ENCODE assay signal across 8 cellular contexts in genomic region chr9:128690684-128691034, GRCh38. TPM values are rescaled to one million over a fixed set of nuclear protein-coding genes. Genes with fewer than 3 reads are reported as not detected.
A peak's percentile ranks its signal among the peaks of the same experiment; 100 is the strongest.
DNase-seq lines count a peak whose midpoint lies in the region; ATAC-seq, FAIRE-seq and TF ChIP-seq lines count a peak whose summit lies in the region.

No MANE protein-coding gene starts in this region.

- peak overlapping the region; percentile 97 for H3K27ac Mint-ChIP-seq in activated naive CD4-positive, alpha-beta T cell treated with anti-CD3 and anti-CD28 coated beads, Interleukin-2, amount 10 ng/mL, durations not matched to agents 7 days and 5 days

- FAIRE-seq in K562 (lab: Jason Lieb, UNC), result no peak

- H3K4me3 ChIP-seq in K562, result peak overlapping the region; percentile 71
- H3K4me3 ChIP-seq in lung, result peak overlapping the region; percentile 64
- peak overlapping the region; percentile 73 to 97 (median 84) for H3K4me3 ChIP-seq in transverse colon

- H3K79me2 ChIP-seq in K562 (ENCODE audit: control insufficient read depth, insufficient read depth, low read length), result peaks cover 58% of the 10 kb centered on the region

- H3K27me3 ChIP-seq in K562 (ENCODE audit: control insufficient read depth in 2 of 2, insufficient read depth in 2 of 2, low read length in 2 of 2) (no peaks in the 10 kb centered on the region), lung (ENCODE audit: control insufficient read depth, insufficient read depth) (no peaks in the 10 kb centered on the region), transverse colon (no peaks in the 10 kb centered on the region)

- H2AFZ ChIP-seq in K562 (ENCODE audit: low read depth, low read length), result 0 out of 2 replicates have a peak overlapping the region, but pooled peaks have one; percentile 20

- TF ChIP-seq POLR2A in K562 (conservative IDR thresholded peaks at IDR 0.05) (0 out of 2 replicates have a peak, but pooled peaks have one; percentile 35), transverse colon (IDR thresholded peaks at IDR 0.05) (no peak)

- no peak for DNase-seq in activated naive CD4-positive, alpha-beta T cell treated with anti-CD3 and anti-CD28 coated beads, Interleukin-2, amount 10 ng/mL, durations not matched to agents 7 days and 5 days
- DNase-seq in activated naive CD4-positive, alpha-beta T cell treated with anti-CD3 and anti-CD28 coated beads, Interleukin-2, amount 50 U/mL, for 16 hours, result no peak
- DNase-seq in K562 (ENCODE audit: extremely low read depth in 1 of 4, low spot score in 3 of 4) (no peak), lung (ENCODE audit: low spot score) (no peak), transverse colon (no peak), NCI-H524 (lab: John Stamatoyannopoulos, UW) (no peak)
- DNase-seq in effector CD4-positive, alpha-beta T cell, result no peak

- H3K27me3 Mint-ChIP-seq in activated naive CD4-positive, alpha-beta T cell treated with anti-CD3 and anti-CD28 coated beads, Interleukin-2, amount 10 ng/mL, durations not matched to agents 7 days and 5 days, result no peaks in the 10 kb centered on the region

- TF ChIP-seq CTCF in K562 (IDR thresholded peaks at IDR 0.05 in 2 of 3, conservative IDR thresholded peaks at IDR 0.05 in 1 of 3; ENCODE audit: insufficient read depth in 2 of 3, low read depth in 1 of 3, low read length in 3 of 3) (no peak), lung (IDR thresholded peaks at IDR 0.05; ENCODE audit: control extremely low read depth, extremely low read depth) (no peak), transverse colon (IDR thresholded peaks at IDR 0.05) (no peak)

- H3K9me3 Mint-ChIP-seq in activated naive CD4-positive, alpha-beta T cell treated with anti-CD3 and anti-CD28 coated beads, Interleukin-2, amount 10 ng/mL, durations not matched to agents 7 days and 5 days, result no peaks in the 10 kb centered on the region

- H3K4me1 Mint-ChIP-seq in activated naive CD4-positive, alpha-beta T cell treated with anti-CD3 and anti-CD28 coated beads, Interleukin-2, amount 10 ng/mL, durations not matched to agents 7 days and 5 days, result peaks cover 48% of the 10 kb centered on the region

- H3K9me3 ChIP-seq in K562 (replicated peaks; ENCODE audit: control insufficient read depth, insufficient read depth, low read depth, low read length) (no peaks in the 10 kb centered on the region), lung (ENCODE audit: control insufficient read depth in 2 of 2, insufficient read depth in 1 of 2, low read length in 1 of 2) (no peaks in the 10 kb centered on the region), transverse colon (no peaks in the 10 kb centered on the region)

- H3K36me3 Mint-ChIP-seq in activated naive CD4-positive, alpha-beta T cell treated with anti-CD3 and anti-CD28 coated beads, Interleukin-2, amount 10 ng/mL, durations not matched to agents 7 days and 5 days, result peaks cover 36% of the 10 kb centered on the region

- in situ Hi-C loops in K562 (cut with MboI), result loop anchor here (10.0 kb wide), 3 partner anchors 446 to 1094 kb away; no protein-coding TSS in a partner anchor
- in situ Hi-C loops in transverse colon (cut with MboI; ENCODE audit: low pct_ligation_motif_present in 1 of 4, low pct_unique_long_range_greater_than_20kb in 1 of 4, low sequenced_read_pairs in 3 of 4), result no loop called here

- H3K9ac ChIP-seq in K562 (ENCODE audit: insufficient read depth in 1 of 2, low read depth in 2 of 2, low read length in 2 of 2), result peak overlapping the region; percentile 92 to 94

- peaks cover 14% of the 10 kb centered on the region for H4K20me1 ChIP-seq in K562 (replicated peaks; ENCODE audit: control insufficient read depth, insufficient read depth, low read length)

- intact Hi-C loops in K562 (cut with micrococcal nuclease), result loop anchor here (1.0 to 10.0 kb wide), 2 partner anchors 349 to 984 kb away; no protein-coding TSS in a partner anchor
- intact Hi-C loops in transverse colon (cut with DNase I; ENCODE audit: low total_unique reads), result no loop called here

- H3K4me1 ChIP-seq in K562 (replicated peaks in 1 of 2; ENCODE audit: control insufficient read depth in 2 of 2, insufficient read depth in 2 of 2, low read length in 2 of 2), result peaks cover 17 to 21% of the 10 kb centered on the region in 2 experiments
- H3K4me1 ChIP-seq in lung (ENCODE audit: control insufficient read depth in 2 of 2, insufficient read depth in 2 of 2, low read length in 2 of 2), result peaks cover 4 to 19% of the 10 kb centered on the region in 2 donors
- peaks cover 20 to 36% (median 27%) of the 10 kb centered on the region in 4 donors for H3K4me1 ChIP-seq in transverse colon

- H3K4me2 ChIP-seq in K562 (ENCODE audit: insufficient read depth, low read length), result peak overlapping the region; percentile 98

- peak overlapping the region; percentile 100 for H3K4me3 Mint-ChIP-seq in activated naive CD4-positive, alpha-beta T cell treated with anti-CD3 and anti-CD28 coated beads, Interleukin-2, amount 10 ng/mL, durations not matched to agents 7 days and 5 days

- CTCF ChIA-PET in activated naive CD4-positive, alpha-beta T cell treated with anti-CD3 and anti-CD28 coated beads, Interleukin-2, amount 10 ng/mL, durations not matched to agents 7 days and 5 days (lab: Charles Lee), result interaction anchor here (0.9 kb wide), 1 partner anchor 11 kb away, joined by 3 read pairs; the partner anchor contains the start of gene PKN3
- CTCF ChIA-PET in K562 (lab: Yijun Ruan, JAX; ENCODE audit: low intra/inter-chr PET ratio), result no interaction called here

- TF ChIP-seq EP300 in K562 (IDR thresholded peaks at IDR 0.05; ENCODE audit: low read length) (no peak), transverse colon (IDR thresholded peaks at IDR 0.05; ENCODE audit: low read depth) (no peak)

- TF ChIP-seq RAD21 in K562 (CRISPR knock-in tag; conservative IDR thresholded peaks at IDR 0.05 in 1 of 2, IDR thresholded peaks at IDR 0.05 in 1 of 2), result no peak

- under 1% methylated on average over 5 of the region's 5 CpGs for WGBS in K562 (ENCODE audit: insufficient coverage, low coverage, missing lambda C conversion rate)
- WGBS in lung, 2 donors, result 9 to 11% methylated on average over 5 of the region's 5 CpGs
- 6 to 15% methylated on average over 3 to 5 of the region's 5 CpGs for WGBS in transverse colon (ENCODE audit: low coverage in 1 of 2), 2 donors

- H3K36me3 ChIP-seq in K562 (ENCODE audit: control insufficient read depth, insufficient read depth, low read length) (peaks cover 51% of the 10 kb centered on the region), lung (ENCODE audit: control insufficient read depth in 2 of 2, insufficient read depth in 2 of 2, low read length in 2 of 2) (peaks cover 3 to 20% of the 10 kb centered on the region in 2 donors), transverse colon (peaks cover 0 to 30% (median 15%) of the 10 kb centered on the region in 4 donors)

- H3K9me1 ChIP-seq in K562 (ENCODE audit: control insufficient read depth, insufficient read depth, low read length), result no peaks in the 10 kb centered on the region

- H3K27ac ChIP-seq in K562 (ENCODE audit: extremely low read depth, low read depth, low read length) (peak overlapping the region; percentile 88), lung (ENCODE audit: low read depth in 1 of 2, low read length in 1 of 2) (peak overlapping the region in 1 of 2 donors; percentile 73), transverse colon (peak overlapping the region; percentile 80 to 97 (median 83))

- no peak for ATAC-seq in K562
- no peak for ATAC-seq in lung (ENCODE audit: insufficient read depth, low FRiP score)
- ATAC-seq in HG03108 (IDR thresholded peaks at IDR 0.05; ENCODE audit: unreplicated experiment), result no peak

- POLR2A ChIA-PET in K562 (lab: Yijun Ruan, JAX), result interaction anchor here (0.6 to 2.6 kb wide), 5 partner anchors 10 to 1857 kb away, joined by 3 to 10 read pairs (median 3); no protein-coding TSS in a partner anchor

- BruUV-seq in K562 (replicated peaks; lab: Mats Ljungman, UMichigan), result TSS peak; percentile 33

RNA-seq across cellular contexts. Expression of gene SET, which starts 1.6 kb away (rescaled TPM):
- 148 and 241 TPM in 2 replicates for total RNA-seq in K562 (2011; cell fraction: chromatin; rRNA removed; ENCODE audit: low replicate concordance)
- 111 and 117 TPM in 2 replicates for total RNA-seq in K562 (2011; cell fraction: nucleolus; rRNA removed)
- 183 and 259 TPM in 2 replicates for total RNA-seq in K562 (2011; cell fraction: nucleoplasm; rRNA removed)
- total RNA-seq in K562 (2014; rRNA removed) (887 and 1,071 TPM in 2 replicates), K562 (2014; rRNA removed; fragmentation: Illumina TruSeq; extraction: Trizol) (1,328 and 1,534 TPM in 2 replicates), K562 (2015; rRNA removed; fragmentation: Illumina TruSeq; extraction: Trizol) (1,335 and 1,447 TPM in 2 replicates), K562 (2021) (840 and 907 TPM in 2 replicates), lung (100 to 1,000 TPM; 232 to 364 TPM), transverse colon (100 to 1,000 TPM in 1 of 4 donors, 10 to 100 TPM in 3; 29.2 to 153 (median 64.4) TPM)
- polyA plus RNA-seq in K562 (2011; rRNA removed) (308 and 520 TPM in 2 replicates), K562 (2014; fragmentation: Illumina TruSeq; extraction: Trizol) (886 and 1,006 TPM in 2 replicates), K562 (2014; fragmentation: Nextera tagmentation; extraction: Ambion mirVana) (100 to 1,000 TPM; 404 to 534 TPM), K562 (2014; rRNA removed) (609 and 622 TPM in 2 replicates), lung (100 to 1,000 TPM in 1 of 2 donors, 10 to 100 TPM in 1; 98.0 to 146 TPM)
- polyA plus RNA-seq in K562 (2011; cell fraction: cytosol; rRNA removed), result 84.3 and 133 TPM in 2 replicates
- polyA plus RNA-seq in K562 (2011; cell fraction: nucleus; rRNA removed), result 138 and 148 TPM in 2 replicates
- 556 and 791 TPM in 2 replicates for polyA plus RNA-seq in K562 (2012)
- polyA minus RNA-seq in K562 (2011; rRNA and poly(A)+ RNA removed), result 1,021 and 1,119 TPM in 2 replicates
- polyA minus RNA-seq in K562 (2011; cell fraction: cytosol; rRNA and poly(A)+ RNA removed), result 256 and 383 TPM in 2 replicates
- polyA minus RNA-seq in K562 (2011; cell fraction: nucleus; rRNA and poly(A)+ RNA removed), result 100 and 155 TPM in 2 replicates

RNA-seq across cellular contexts. Expression of gene PKN3, which starts 11.6 kb away (rescaled TPM):
- 45.1 and 101 TPM in 2 replicates for total RNA-seq in K562 (2011; cell fraction: chromatin; rRNA removed; ENCODE audit: low replicate concordance)
- total RNA-seq in K562 (2011; cell fraction: nucleolus; rRNA removed), result 76.3 and 95.7 TPM in 2 replicates
- total RNA-seq in K562 (2011; cell fraction: nucleoplasm; rRNA removed), result 27.9 and 53.6 TPM in 2 replicates
- total RNA-seq in K562 (2014; rRNA removed), result 29.4 and 42.4 TPM in 2 replicates
- 10.6 and 16.2 TPM in 2 replicates for total RNA-seq in K562 (2014; rRNA removed; fragmentation: Illumina TruSeq; extraction: Trizol)
- total RNA-seq in K562 (2015; rRNA removed; fragmentation: Illumina TruSeq; extraction: Trizol), result 17.5 and 19.7 TPM in 2 replicates
- 40.3 and 41.3 TPM in 2 replicates for total RNA-seq in K562 (2021)
- polyA plus RNA-seq in K562 (2011; rRNA removed), result 24.5 and 25.4 TPM in 2 replicates
- polyA plus RNA-seq in K562 (2011; cell fraction: cytosol; rRNA removed), result 25.0 and 47.2 TPM in 2 replicates
- polyA plus RNA-seq in K562 (2011; cell fraction: nucleus; rRNA removed), result 80.6 and 118 TPM in 2 replicates
- polyA plus RNA-seq in K562 (2012), result 28.4 and 42.0 TPM in 2 replicates
- 19.7 and 28.3 TPM in 2 replicates for polyA plus RNA-seq in K562 (2014; fragmentation: Illumina TruSeq; extraction: Trizol)
- polyA plus RNA-seq in K562 (2014; fragmentation: Nextera tagmentation; extraction: Ambion mirVana), result 1 to 10 TPM in 1 of 2 experiments, under 1 TPM in 1; 0.82 to 1.4 TPM
- polyA plus RNA-seq in K562 (2014; rRNA removed), result 48.9 and 49.2 TPM in 2 replicates
- 9.4 and 18.7 TPM in 2 replicates for polyA minus RNA-seq in K562 (2011; rRNA and poly(A)+ RNA removed)
- 23.5 and 24.5 TPM in 2 replicates for polyA minus RNA-seq in K562 (2011; cell fraction: cytosol; rRNA and poly(A)+ RNA removed)
- polyA minus RNA-seq in K562 (2011; cell fraction: nucleus; rRNA and poly(A)+ RNA removed), result 12.1 and 13.3 TPM in 2 replicates
- 10 to 100 TPM in 1 of 2 donors, 1 to 10 TPM in 1; 4.1 to 19.3 TPM for total RNA-seq in lung
- 10 to 100 TPM in 1 of 2 donors, 1 to 10 TPM in 1; 8.6 to 13.0 TPM for polyA plus RNA-seq in lung
- total RNA-seq in transverse colon, result 10 to 100 TPM in 1 of 4 donors, 1 to 10 TPM in 3; 1.9 to 20.1 (median 5.8) TPM

RNA-seq across cellular contexts. Expression of gene ZDHHC12, which starts 33.3 kb away (rescaled TPM):
- 7.1 and 18.4 TPM in 2 replicates for total RNA-seq in K562 (2011; cell fraction: chromatin; rRNA removed; ENCODE audit: low replicate concordance)
- 35.0 and 36.5 TPM in 2 replicates for total RNA-seq in K562 (2011; cell fraction: nucleolus; rRNA removed)
- total RNA-seq in K562 (2011; cell fraction: nucleoplasm; rRNA removed), result 22.9 and 31.1 TPM in 2 replicates
- total RNA-seq in K562 (2014; rRNA removed) (38.0 and 57.7 TPM in 2 replicates), K562 (2014; rRNA removed; fragmentation: Illumina TruSeq; extraction: Trizol) (1.1 and 1.9 TPM in 2 replicates), K562 (2015; rRNA removed; fragmentation: Illumina TruSeq; extraction: Trizol) (18.7 and 19.1 TPM in 2 replicates), K562 (2021) (28.7 and 30.3 TPM in 2 replicates), lung (10 to 100 TPM; 22.6 to 49.5 TPM), transverse colon (100 to 1,000 TPM in 2 of 4 donors, 10 to 100 TPM in 2; 35.6 to 190 (median 123) TPM)
- polyA plus RNA-seq in K562 (2011; rRNA removed) (13.8 and 24.8 TPM in 2 replicates), K562 (2014; fragmentation: Illumina TruSeq; extraction: Trizol) (6.8 and 27.8 TPM in 2 replicates), K562 (2014; fragmentation: Nextera tagmentation; extraction: Ambion mirVana) (1 to 10 TPM in 1 of 2 experiments, under 1 TPM in 1; 0.21 to 4.3 TPM), K562 (2014; rRNA removed) (31.7 TPM in 2 replicates), lung (100 to 1,000 TPM in 1 of 2 donors, 10 to 100 TPM in 1; 77.4 to 103 TPM)
- polyA plus RNA-seq in K562 (2011; cell fraction: cytosol; rRNA removed), result 30.4 and 84.8 TPM in 2 replicates
- 32.5 and 45.8 TPM in 2 replicates for polyA plus RNA-seq in K562 (2011; cell fraction: nucleus; rRNA removed)
- 31.0 and 52.7 TPM in 2 replicates for polyA plus RNA-seq in K562 (2012)
- polyA minus RNA-seq in K562 (2011; rRNA and poly(A)+ RNA removed), result 3.4 and 6.5 TPM in 2 replicates
- 21.7 and 30.2 TPM in 2 replicates for polyA minus RNA-seq in K562 (2011; cell fraction: cytosol; rRNA and poly(A)+ RNA removed)
- polyA minus RNA-seq in K562 (2011; cell fraction: nucleus; rRNA and poly(A)+ RNA removed), result 5.8 and 6.1 TPM in 2 replicates

RNA-seq across cellular contexts. Expression of gene DYNC2I2, which starts 34.0 kb away (rescaled TPM):
- 27.2 and 132 TPM in 2 replicates for total RNA-seq in K562 (2011; cell fraction: chromatin; rRNA removed; ENCODE audit: low replicate concordance)
- 174 and 202 TPM in 2 replicates for total RNA-seq in K562 (2011; cell fraction: nucleolus; rRNA removed)
- 76.1 and 76.9 TPM in 2 replicates for total RNA-seq in K562 (2011; cell fraction: nucleoplasm; rRNA removed)
- total RNA-seq in K562 (2014; rRNA removed), result 249 and 283 TPM in 2 replicates
- total RNA-seq in K562 (2014; rRNA removed; fragmentation: Illumina TruSeq; extraction: Trizol), result 16.0 and 21.6 TPM in 2 replicates
- total RNA-seq in K562 (2015; rRNA removed; fragmentation: Illumina TruSeq; extraction: Trizol), result 69.5 and 71.3 TPM in 2 replicates
- total RNA-seq in K562 (2021), result 131 and 144 TPM in 2 replicates
- 70.0 and 85.8 TPM in 2 replicates for polyA plus RNA-seq in K562 (2011; rRNA removed)
- polyA plus RNA-seq in K562 (2011; cell fraction: cytosol; rRNA removed), result 110 and 264 TPM in 2 replicates
- polyA plus RNA-seq in K562 (2011; cell fraction: nucleus; rRNA removed), result 270 and 451 TPM in 2 replicates
- polyA plus RNA-seq in K562 (2012), result 106 and 139 TPM in 2 replicates
- 36.3 and 76.9 TPM in 2 replicates for polyA plus RNA-seq in K562 (2014; fragmentation: Illumina TruSeq; extraction: Trizol)
- 1 to 10 TPM; 1.5 to 2.3 TPM for polyA plus RNA-seq in K562 (2014; fragmentation: Nextera tagmentation; extraction: Ambion mirVana)
- polyA plus RNA-seq in K562 (2014; rRNA removed), result 165 and 184 TPM in 2 replicates
- 16.9 and 31.4 TPM in 2 replicates for polyA minus RNA-seq in K562 (2011; rRNA and poly(A)+ RNA removed)
- polyA minus RNA-seq in K562 (2011; cell fraction: cytosol; rRNA and poly(A)+ RNA removed), result 70.6 and 79.0 TPM in 2 replicates
- polyA minus RNA-seq in K562 (2011; cell fraction: nucleus; rRNA and poly(A)+ RNA removed), result 78.6 and 83.6 TPM in 2 replicates
- 10 to 100 TPM; 32.5 to 84.8 TPM for total RNA-seq in lung
- polyA plus RNA-seq in lung, result 10 to 100 TPM; 47.2 to 84.7 TPM
- total RNA-seq in transverse colon, result 100 to 1,000 TPM in 2 of 4 donors, 10 to 100 TPM in 2; 41.4 to 160 (median 94.9) TPM
